ENCODE assay signal across 22 cellular contexts in the genomic region with DNA sequence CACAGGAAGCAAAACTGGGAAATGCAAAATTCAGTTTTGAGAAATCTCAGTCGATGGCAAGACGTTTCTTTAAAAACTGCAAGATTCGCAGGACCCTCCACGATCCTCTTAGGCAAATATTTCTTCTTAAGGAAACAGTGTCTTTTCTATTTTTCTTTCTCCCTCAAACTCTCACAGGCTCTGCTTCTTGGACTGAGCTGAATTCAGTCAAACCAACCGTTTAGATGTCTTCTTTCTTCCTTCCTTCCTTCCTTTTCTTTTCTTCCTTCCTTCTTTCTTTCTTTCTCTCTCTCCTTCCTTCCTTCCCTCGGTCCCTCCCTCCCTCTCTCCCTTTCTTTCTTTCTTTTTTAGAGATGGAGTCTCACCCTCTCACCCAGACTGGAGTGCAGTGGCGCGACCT.
DNase-seq lines count a peak whose midpoint lies in the region; ATAC-seq and TF ChIP-seq lines count a peak whose summit lies in the region.
"Had no signal": no experiment of that assay in that cellular context is flagged by ENCODE, and none has a peak within 500 bp of the region (broad histone marks: within the 10 kb centered on the region; RNA-seq: fewer than 3 reads in every experiment).

No MANE protein-coding gene starts in this region.

- no peak overlapping the region for H3K4me3 ChIP-seq in HEK293 (ENCODE audit: low read depth, low read length)
- H3K4me3 ChIP-seq in choroid plexus epithelial cell (ENCODE audit: low read depth, low read length): peak overlapping the region; percentile 20
- H3K4me3 ChIP-seq in mucosa of rectum (ENCODE audit: low read length in 2 of 2): peak overlapping the region; percentile 1 to 20
- H3K4me3 ChIP-seq in stomach smooth muscle (ENCODE audit: low read length in 2 of 2): peak overlapping the region; percentile 24 to 58
- H3K4me3 ChIP-seq in HAP-1: no peak overlapping the region
- no peak overlapping the region for H3K4me3 ChIP-seq in GM23248
- H3K4me3 ChIP-seq: heart right ventricle, K562, left lung, MG63, neural progenitor cell had no signal

- H3K27me3 ChIP-seq in mucosa of rectum (ENCODE audit: control insufficient read depth in 2 of 2, insufficient read depth in 2 of 2, low read length in 2 of 2) (no peaks in the 10 kb centered on the region), stomach smooth muscle (ENCODE audit: control insufficient read depth in 1 of 2, insufficient read depth in 2 of 2, low read length in 2 of 2) (no peaks in the 10 kb centered on the region), HAP-1 (ENCODE audit: low read depth) (no peaks in the 10 kb centered on the region), GM23248 (replicated peaks; ENCODE audit: insufficient read depth) (no peaks in the 10 kb centered on the region)
- H3K27me3 ChIP-seq: heart right ventricle, left lung, MG63, neural progenitor cell had no signal

- no peak overlapping the region for H2AFZ ChIP-seq in GM23248
- H2AFZ ChIP-seq: neural progenitor cell had no signal

- in situ Hi-C loops in HAP-1 (cut with MboI; ENCODE audit: low sequenced_read_pairs) (loop anchor here (10.0 kb wide), 1 partner anchor 56 kb away; no protein-coding TSS in a partner anchor), GM23248 (cut with MboI) (no loop called here)

- H3K79me2 ChIP-seq in GM23248 (ENCODE audit: insufficient read depth): no peaks in the 10 kb centered on the region

- CTCF ChIA-PET in HEK293 (lab: Yijun Ruan, JAX): interaction anchor here (1.3 kb wide), 1 partner anchor 169 kb away, joined by 5 read pairs; no protein-coding TSS in a partner anchor

- no peak overlapping the region for H3K4me2 ChIP-seq in GM23248 (ENCODE audit: unreplicated experiment)
- H3K4me2 ChIP-seq: neural progenitor cell had no signal

- no peaks in the 10 kb centered on the region for H3K9me3 ChIP-seq in HEK293 (ENCODE audit: control insufficient read depth, insufficient read depth, low read depth, low read length)
- H3K9me3 ChIP-seq in mucosa of rectum (ENCODE audit: control insufficient read depth in 2 of 2, low read length in 2 of 2): no peaks in the 10 kb centered on the region
- no peaks in the 10 kb centered on the region for H3K9me3 ChIP-seq in stomach smooth muscle (ENCODE audit: control insufficient read depth in 2 of 2, low read length in 2 of 2)
- H3K9me3 ChIP-seq in HAP-1: no peaks in the 10 kb centered on the region
- no peaks in the 10 kb centered on the region for H3K9me3 ChIP-seq in GM23248 (ENCODE audit: low read depth)
- H3K9me3 ChIP-seq: heart right ventricle, left lung, MG63 had no signal

- POLR2A ChIA-PET in HEK293 (lab: Yijun Ruan, JAX): no interaction called here

- 58 to 61% methylated on average over 7 to 8 of the region's 8 CpGs for WGBS in GM23248 (ENCODE audit: low coverage in 1 of 2, low lambda C conversion rate in 2 of 2, missing lambda C conversion rate in 2 of 2), 2 experiments

- H3K27ac ChIP-seq in HEK293 (ENCODE audit: extremely low read depth, low read depth, low read length) (peak overlapping the region; percentile 17; the same call in 1 of the 2 replicates), mucosa of rectum (ENCODE audit: low read depth in 2 of 2, low read length in 2 of 2) (peak overlapping the region; percentile 13 to 26), stomach smooth muscle (ENCODE audit: low read length) (peak overlapping the region; percentile 8), GM23248 (no peak overlapping the region)
- H3K27ac ChIP-seq: heart right ventricle, left lung, neural progenitor cell had no signal

- H3K36me3 ChIP-seq in HEK293 (ENCODE audit: control insufficient read depth in 2 of 2, insufficient read depth in 1 of 2, low read length in 2 of 2) (no peaks in the 10 kb centered on the region), mucosa of rectum (ENCODE audit: control insufficient read depth in 2 of 2, insufficient read depth in 2 of 2, low read length in 2 of 2) (no peaks in the 10 kb centered on the region), stomach smooth muscle (ENCODE audit: control insufficient read depth in 2 of 2, insufficient read depth in 2 of 2, low read length in 2 of 2) (no peaks in the 10 kb centered on the region), HAP-1 (replicated peaks) (no peaks in the 10 kb centered on the region), GM23248 (ENCODE audit: low read depth) (no peaks in the 10 kb centered on the region)
- H3K36me3 ChIP-seq: heart right ventricle, left lung, MG63, neural progenitor cell had no signal

- TF ChIP-seq CTCF in HEK293 (tag by site-specific recombination; IDR thresholded peaks at IDR 0.05): no peak
- no peak for TF ChIP-seq CTCF in choroid plexus epithelial cell (conservative IDR thresholded peaks at IDR 0.05; ENCODE audit: low read depth, low read length)

- DNase-seq in choroid plexus epithelial cell (ENCODE audit: low read depth) (no peak), iPS-NIHi11 (ENCODE audit: low spot score) (no peak), HAP-1 (ENCODE audit: low spot score in 2 of 2) (no peak), GM23248 (no peak)
- DNase-seq: activated CD8-positive, alpha-beta T cell treated with anti-CD3 and anti-CD28 coated beads for 36 hours; activated gamma-delta T cell treated with Interleukin-2 at 50 U/mL for 16 hours; activated T-cell treated with anti-CD3 and anti-CD28 coated beads, Interleukin-2, amount 50 U/mL, for 1 hour; CD4-positive, alpha-beta T cell; GOT3; heart right ventricle; immature natural killer cell; left lung; midbrain; stimulated activated CD4-positive, alpha-beta T cell treated with anti-CD3 and anti-CD28 coated beads, Interleukin-15, amount 100 ng/mL, for 24 hours; T-helper 9 cell had no signal

- H4K20me1 ChIP-seq in GM23248 (ENCODE audit: insufficient read depth): no peaks in the 10 kb centered on the region

- no peaks in the 10 kb centered on the region for H3K9me2 ChIP-seq in GM23248 (ENCODE audit: insufficient read depth)

- H3K4me1 ChIP-seq in HEK293 (ENCODE audit: control insufficient read depth, insufficient read depth, low read length) (peaks cover 25% of the 10 kb centered on the region), mucosa of rectum (ENCODE audit: control insufficient read depth in 2 of 2, insufficient read depth in 2 of 2, low read length in 2 of 2) (peaks cover 13 to 26% of the 10 kb centered on the region in 2 donors), stomach smooth muscle (ENCODE audit: control insufficient read depth, insufficient read depth, low read length) (peaks cover 10% of the 10 kb centered on the region), HAP-1 (no peaks in the 10 kb centered on the region), GM23248 (ENCODE audit: insufficient read depth) (no peaks in the 10 kb centered on the region; the same call in 1 of the 2 replicates)
- H3K4me1 ChIP-seq: heart right ventricle, neural progenitor cell had no signal

- peak overlapping the region; percentile 9 to 38 for H3K9ac ChIP-seq in mucosa of rectum (ENCODE audit: low read depth in 1 of 2, low read length in 2 of 2)
- peak overlapping the region in 1 of 2 donors; percentile 36 for H3K9ac ChIP-seq in stomach smooth muscle (ENCODE audit: low read length in 2 of 2)
- H3K9ac ChIP-seq in GM23248: no peak overlapping the region
- H3K9ac ChIP-seq: neural progenitor cell had no signal

- no peaks in the 10 kb centered on the region for H3F3A ChIP-seq in GM23248 (ENCODE audit: insufficient read depth)

- ATAC-seq in HG03521 (IDR thresholded peaks at IDR 0.05; ENCODE audit: unreplicated experiment): no peak
- ATAC-seq: activated CD8-positive, alpha-beta T cell treated with anti-CD3 and anti-CD28 coated beads for 36 hours; heart right ventricle; K562 had no signal

TF ChIP-seq in HEK293, 187 proteins besides CTCF, POLR2A, EP300 and RAD21:
- TF ChIP-seq, protein P1, sequence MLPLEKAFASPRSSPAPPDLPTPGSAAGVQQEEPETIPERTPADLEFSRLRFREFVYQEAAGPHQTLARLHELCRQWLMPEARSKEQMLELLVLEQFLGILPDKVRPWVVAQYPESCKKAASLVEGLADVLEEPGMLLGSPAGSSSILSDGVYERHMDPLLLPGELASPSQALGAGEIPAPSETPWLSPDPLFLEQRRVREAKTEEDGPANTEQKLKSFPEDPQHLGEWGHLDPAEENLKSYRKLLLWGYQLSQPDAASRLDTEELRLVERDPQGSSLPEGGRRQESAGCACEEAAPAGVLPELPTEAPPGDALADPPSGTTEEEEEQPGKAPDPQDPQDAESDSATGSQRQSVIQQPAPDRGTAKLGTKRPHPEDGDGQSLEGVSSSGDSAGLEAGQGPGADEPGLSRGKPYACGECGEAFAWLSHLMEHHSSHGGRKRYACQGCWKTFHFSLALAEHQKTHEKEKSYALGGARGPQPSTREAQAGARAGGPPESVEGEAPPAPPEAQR (tag by site-specific recombination; IDR thresholded peaks at IDR 0.05): no peak
- TF ChIP-seq SP7 (tag by site-specific recombination; IDR thresholded peaks at IDR 0.05): no peak
- no peak for TF ChIP-seq ZFP37 (tag by site-specific recombination; IDR thresholded peaks at IDR 0.05)
- TF ChIP-seq ZNF366 (tag by site-specific recombination; conservative IDR thresholded peaks at IDR 0.05): peak; percentile 95
- no peak for TF ChIP-seq ZNF776 (tag by site-specific recombination; IDR thresholded peaks at IDR 0.05; ENCODE audit: borderline replicate concordance)
- no peak for TF ChIP-seq ZNF391 (tag by site-specific recombination; IDR thresholded peaks at IDR 0.05; ENCODE audit: borderline replicate concordance, low read depth)

Comparison
In these comparisons a context has a peak if more than half of its experiments do, and no peak if none do; other contexts are left out.
1. H3K4me3 ChIP-seq: peak in choroid plexus epithelial cell (single experiment), mucosa of rectum (2 of 2) and stomach smooth muscle (2 of 2); none in HEK293 (single experiment), HAP-1 (single experiment) and GM23248 (single experiment).